1 cellular context compared by ENCODE assay signal in the genomic region with DNA sequence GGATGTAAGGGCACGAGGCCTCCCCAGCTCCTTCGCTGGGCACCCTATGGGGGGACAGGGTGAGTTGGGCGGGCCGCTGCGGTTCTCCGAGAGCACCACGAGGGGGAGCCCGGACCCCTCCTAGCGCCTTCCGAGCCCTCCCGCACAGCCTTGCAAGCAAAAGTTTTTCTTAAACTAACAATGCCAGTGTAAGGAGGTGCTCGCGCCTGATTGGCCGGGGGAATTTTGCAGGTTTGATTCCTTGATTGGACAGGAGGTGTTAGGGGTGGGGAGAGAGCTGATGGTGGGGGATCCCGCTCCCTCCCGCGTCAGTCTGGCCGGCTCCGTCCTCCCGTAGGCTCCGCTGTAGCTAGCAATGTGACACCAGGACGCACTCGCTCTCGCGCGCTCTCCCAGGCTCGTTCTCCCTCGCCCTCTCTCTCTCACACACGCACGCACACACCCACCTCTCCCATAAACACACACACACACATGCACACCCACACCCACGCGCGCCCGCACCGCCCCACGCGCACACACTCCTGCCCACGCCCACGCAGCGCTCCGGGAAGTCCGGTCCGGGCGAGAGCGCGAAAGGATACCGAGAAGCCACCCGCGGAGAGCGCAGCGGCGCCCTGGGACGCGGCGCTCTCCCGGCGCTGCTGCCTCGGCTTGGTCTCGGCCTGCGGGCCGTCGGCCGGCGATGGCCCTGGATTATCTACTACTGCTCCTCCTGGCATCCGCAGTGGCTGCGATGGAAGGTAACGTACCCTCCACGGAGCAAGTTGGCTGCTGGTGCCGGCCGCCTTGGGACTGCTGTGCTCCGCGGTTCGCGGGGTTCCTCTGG.
TF ChIP-seq lines count a peak whose summit lies in the region.

A gene (plus strand): TSS at position 311 of the 826 bp plus-strand sequence.

TF ChIP-seq in GM12878, 131 proteins besides CTCF, POLR2A, EP300 and RAD21 (continued from another document):
- TF ChIP-seq, protein P1, sequence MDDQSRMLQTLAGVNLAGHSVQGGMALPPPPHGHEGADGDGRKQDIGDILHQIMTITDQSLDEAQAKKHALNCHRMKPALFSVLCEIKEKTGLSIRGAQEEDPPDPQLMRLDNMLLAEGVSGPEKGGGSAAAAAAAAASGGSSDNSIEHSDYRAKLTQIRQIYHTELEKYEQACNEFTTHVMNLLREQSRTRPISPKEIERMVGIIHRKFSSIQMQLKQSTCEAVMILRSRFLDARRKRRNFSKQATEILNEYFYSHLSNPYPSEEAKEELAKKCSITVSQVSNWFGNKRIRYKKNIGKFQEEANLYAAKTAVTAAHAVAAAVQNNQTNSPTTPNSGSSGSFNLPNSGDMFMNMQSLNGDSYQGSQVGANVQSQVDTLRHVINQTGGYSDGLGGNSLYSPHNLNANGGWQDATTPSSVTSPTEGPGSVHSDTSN (IDR thresholded peaks at IDR 0.05; ENCODE audit: insufficient replicate concordance, low read depth, low read length): peak; percentile 51
- TF ChIP-seq, protein P2, sequence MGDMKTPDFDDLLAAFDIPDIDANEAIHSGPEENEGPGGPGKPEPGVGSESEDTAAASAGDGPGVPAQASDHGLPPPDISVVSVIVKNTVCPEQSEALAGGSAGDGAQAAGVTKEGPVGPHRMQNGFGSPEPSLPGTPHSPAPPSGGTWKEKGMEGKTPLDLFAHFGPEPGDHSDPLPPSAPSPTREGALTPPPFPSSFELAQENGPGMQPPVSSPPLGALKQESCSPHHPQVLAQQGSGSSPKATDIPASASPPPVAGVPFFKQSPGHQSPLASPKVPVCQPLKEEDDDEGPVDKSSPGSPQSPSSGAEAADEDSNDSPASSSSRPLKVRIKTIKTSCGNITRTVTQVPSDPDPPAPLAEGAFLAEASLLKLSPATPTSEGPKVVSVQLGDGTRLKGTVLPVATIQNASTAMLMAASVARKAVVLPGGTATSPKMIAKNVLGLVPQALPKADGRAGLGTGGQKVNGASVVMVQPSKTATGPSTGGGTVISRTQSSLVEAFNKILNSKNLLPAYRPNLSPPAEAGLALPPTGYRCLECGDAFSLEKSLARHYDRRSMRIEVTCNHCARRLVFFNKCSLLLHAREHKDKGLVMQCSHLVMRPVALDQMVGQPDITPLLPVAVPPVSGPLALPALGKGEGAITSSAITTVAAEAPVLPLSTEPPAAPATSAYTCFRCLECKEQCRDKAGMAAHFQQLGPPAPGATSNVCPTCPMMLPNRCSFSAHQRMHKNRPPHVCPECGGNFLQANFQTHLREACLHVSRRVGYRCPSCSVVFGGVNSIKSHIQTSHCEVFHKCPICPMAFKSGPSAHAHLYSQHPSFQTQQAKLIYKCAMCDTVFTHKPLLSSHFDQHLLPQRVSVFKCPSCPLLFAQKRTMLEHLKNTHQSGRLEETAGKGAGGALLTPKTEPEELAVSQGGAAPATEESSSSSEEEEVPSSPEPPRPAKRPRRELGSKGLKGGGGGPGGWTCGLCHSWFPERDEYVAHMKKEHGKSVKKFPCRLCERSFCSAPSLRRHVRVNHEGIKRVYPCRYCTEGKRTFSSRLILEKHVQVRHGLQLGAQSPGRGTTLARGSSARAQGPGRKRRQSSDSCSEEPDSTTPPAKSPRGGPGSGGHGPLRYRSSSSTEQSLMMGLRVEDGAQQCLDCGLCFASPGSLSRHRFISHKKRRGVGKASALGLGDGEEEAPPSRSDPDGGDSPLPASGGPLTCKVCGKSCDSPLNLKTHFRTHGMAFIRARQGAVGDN (IDR thresholded peaks at IDR 0.05): no peak; the same call in 1 of the 2 replicates
